ENCODE assay signal across 10 cellular contexts in the genomic region with DNA sequence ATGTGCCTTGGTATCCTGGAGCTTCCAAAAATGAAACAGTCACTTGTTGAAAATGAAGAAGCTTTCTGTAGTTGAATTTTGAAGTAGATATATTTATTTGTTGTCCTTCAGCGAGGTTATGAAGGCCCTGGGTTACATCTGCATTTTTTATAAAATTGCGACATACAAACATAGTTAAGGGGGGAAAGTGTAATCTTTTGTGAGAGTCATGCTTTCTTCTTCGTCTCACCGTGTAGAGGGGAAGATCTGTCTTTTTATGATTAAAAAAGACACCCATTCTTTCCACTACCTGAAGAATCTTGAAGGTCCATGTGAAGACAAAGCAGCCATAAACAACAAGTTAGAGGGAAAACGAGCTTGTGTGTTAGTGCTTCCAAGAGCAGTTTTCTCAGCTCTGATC. TPM values are rescaled to one million over a fixed set of nuclear protein-coding genes. Genes with fewer than 3 reads are reported as not detected.
DNase-seq lines count a peak whose midpoint lies in the region; ATAC-seq and TF ChIP-seq lines count a peak whose summit lies in the region.
"Had no signal": no experiment of that assay in that cellular context is flagged by ENCODE, and none has a peak within 500 bp of the region (broad histone marks: within the 10 kb centered on the region; RNA-seq: fewer than 3 reads in every experiment).

No MANE protein-coding gene starts in this region.

- H3K4me3 ChIP-seq in body of pancreas (no peak overlapping the region), mucosa of rectum (ENCODE audit: low read length in 2 of 2) (no peak overlapping the region), upper lobe of left lung (no peak overlapping the region), BE2C (ENCODE audit: low read depth, low read length) (no peak overlapping the region)

- ATAC-seq in activated CD4-positive, alpha-beta T cell treated with anti-CD3 and anti-CD28 coated beads for 36 hours = no peak
- ATAC-seq in body of pancreas (no peak), upper lobe of left lung (ENCODE audit: low FRiP score in 2 of 2) (no peak), GM18870 (IDR thresholded peaks at IDR 0.05; ENCODE audit: unreplicated experiment) (no peak)
- ATAC-seq: stimulated activated naive CD8-positive, alpha-beta T cell treated with anti-CD3 and anti-CD28 coated beads, Interleukin-15, Interleukin-2, amounts not matched to agents 100 U/mL and 50 U/mL, for 24 hours had no signal

- H3K9me3 ChIP-seq in body of pancreas (no peaks in the 10 kb centered on the region), mucosa of rectum (ENCODE audit: control insufficient read depth in 2 of 2, low read length in 2 of 2) (no peaks in the 10 kb centered on the region), upper lobe of left lung (no peaks in the 10 kb centered on the region), BE2C (no peaks in the 10 kb centered on the region)

- no peaks in the 10 kb centered on the region for H3K36me3 Mint-ChIP-seq in activated CD4-positive, alpha-beta T cell treated with anti-CD3 and anti-CD28 coated beads for 36 hours (ENCODE audit: low read depth)

- peaks cover 92% of the 10 kb centered on the region for H3K4me1 ChIP-seq in body of pancreas
- peaks cover 55 to 56% of the 10 kb centered on the region in 2 donors for H3K4me1 ChIP-seq in mucosa of rectum (ENCODE audit: control insufficient read depth in 2 of 2, insufficient read depth in 2 of 2, low read length in 2 of 2)
- peaks cover 50 to 74% (median 58%) of the 10 kb centered on the region in 4 donors for H3K4me1 ChIP-seq in upper lobe of left lung
- H3K4me1 ChIP-seq in BE2C = peaks cover 3% of the 10 kb centered on the region; the same call in 1 of the 2 replicates

- no peak for TF ChIP-seq POLR2A in body of pancreas (IDR thresholded peaks at IDR 0.05)
- no peak for TF ChIP-seq POLR2A in upper lobe of left lung (IDR thresholded peaks at IDR 0.05)

- no peaks in the 10 kb centered on the region for H3K27me3 Mint-ChIP-seq in activated CD4-positive, alpha-beta T cell treated with anti-CD3 and anti-CD28 coated beads for 36 hours

- WGBS in body of pancreas, 2 donors = 13 to 16% methylated on average over 5 of the region's 5 CpGs
- WGBS in upper lobe of left lung, 2 donors = 39 to 41% methylated on average over 5 of the region's 5 CpGs

- H3K4me3 Mint-ChIP-seq in activated CD4-positive, alpha-beta T cell treated with anti-CD3 and anti-CD28 coated beads for 36 hours = no peak overlapping the region

- CTCF ChIA-PET in activated CD4-positive, alpha-beta T cell treated with anti-CD3 and anti-CD28 coated beads for 36 hours (lab: Charles Lee) = interaction anchor here (0.6 to 1.0 kb wide), 4 partner anchors 13 to 58 kb away, joined by 3 read pairs; no protein-coding TSS in a partner anchor

- no peak for TF ChIP-seq EP300 in upper lobe of left lung (IDR thresholded peaks at IDR 0.05)

- peak overlapping the region; percentile 88 to 99 (median 90) for H3K27ac ChIP-seq in body of pancreas
- peak overlapping the region; percentile 86 to 91 for H3K27ac ChIP-seq in mucosa of rectum (ENCODE audit: low read depth in 2 of 2, low read length in 2 of 2)
- peak overlapping the region; percentile 81 to 91 (median 88) for H3K27ac ChIP-seq in upper lobe of left lung

- H3K27ac Mint-ChIP-seq in activated CD4-positive, alpha-beta T cell treated with anti-CD3 and anti-CD28 coated beads for 36 hours = peak overlapping the region; percentile 84

- DNase-seq in activated CD4-positive, alpha-beta T cell treated with anti-CD3 and anti-CD28 coated beads for 36 hours = no peak
- no peak for DNase-seq in activated CD4-positive, alpha-beta T cell treated with anti-CD3 and anti-CD28 coated beads for 4 hours
- DNase-seq in body of pancreas (no peak), upper lobe of left lung (no peak), NCI-H2171 (lab: John Stamatoyannopoulos, UW) (no peak), BE2C (no peak)
- DNase-seq: dermis blood vessel endothelial cell; stimulated activated naive CD8-positive, alpha-beta T cell treated with anti-CD3 and anti-CD28 coated beads, Interleukin-15, Interleukin-2, amounts not matched to agents 100 U/mL and 50 U/mL, for 24 hours had no signal

- no peaks in the 10 kb centered on the region for H3K36me3 ChIP-seq in body of pancreas (replicated peaks in 1 of 2; ENCODE audit: insufficient read depth in 1 of 2, low read depth in 2 of 2)
- H3K36me3 ChIP-seq in mucosa of rectum (ENCODE audit: control insufficient read depth in 2 of 2, insufficient read depth in 2 of 2, low read length in 2 of 2) = no peaks in the 10 kb centered on the region
- H3K36me3 ChIP-seq in upper lobe of left lung = no peaks in the 10 kb centered on the region
- H3K36me3 ChIP-seq in BE2C = no peaks in the 10 kb centered on the region

- intact Hi-C loops in activated CD4-positive, alpha-beta T cell treated with anti-CD3 and anti-CD28 coated beads for 36 hours (cut with DNase I, micrococcal nuclease) = no loop called here
- intact Hi-C loops in body of pancreas (cut with DNase I) = no loop called here

- peak overlapping the region in 1 of 2 donors; percentile 68 for H3K9ac ChIP-seq in mucosa of rectum (ENCODE audit: low read depth in 1 of 2, low read length in 2 of 2)

- H3K27me3 ChIP-seq in body of pancreas (no peaks in the 10 kb centered on the region), mucosa of rectum (ENCODE audit: control insufficient read depth in 2 of 2, insufficient read depth in 2 of 2, low read length in 2 of 2) (no peaks in the 10 kb centered on the region), upper lobe of left lung (no peaks in the 10 kb centered on the region), BE2C (no peaks in the 10 kb centered on the region)

- H3K9me3 Mint-ChIP-seq in activated CD4-positive, alpha-beta T cell treated with anti-CD3 and anti-CD28 coated beads for 36 hours (ENCODE audit: low read depth) = no peaks in the 10 kb centered on the region

- POLR2A ChIA-PET in activated CD4-positive, alpha-beta T cell treated with anti-CD3 and anti-CD28 coated beads for 36 hours (lab: Charles Lee) = no interaction called here

- peaks cover 79% of the 10 kb centered on the region for H3K4me1 Mint-ChIP-seq in activated CD4-positive, alpha-beta T cell treated with anti-CD3 and anti-CD28 coated beads for 36 hours

- no peak for TF ChIP-seq CTCF in body of pancreas (IDR thresholded peaks at IDR 0.05)
- no peak for TF ChIP-seq CTCF in upper lobe of left lung (IDR thresholded peaks at IDR 0.05)
- TF ChIP-seq CTCF in BE2C (IDR thresholded peaks at IDR 0.05; ENCODE audit: low read depth, low read length) = no peak

RNA-seq across cellular contexts. Expression of gene RREB1, which starts 37.0 kb away (rescaled TPM):
- 10 to 100 TPM; 14.7 to 18.1 TPM for total RNA-seq in activated CD4-positive, alpha-beta T cell treated with anti-CD3 and anti-CD28 coated beads for 36 hours
- total RNA-seq in body of pancreas = 10 to 100 TPM; 33.5 to 44.8 TPM
- 100 to 1,000 TPM in 2 of 6 donors, 10 to 100 TPM in 4; 44.2 to 112 (median 60.5) TPM for total RNA-seq in upper lobe of left lung
- 5.1 TPM for polyA plus RNA-seq in BE2C (2012; ENCODE audit: insufficient read depth, insufficient read length, low read depth)
